ENCODE assay signal across 1 cellular context in the genomic region with DNA sequence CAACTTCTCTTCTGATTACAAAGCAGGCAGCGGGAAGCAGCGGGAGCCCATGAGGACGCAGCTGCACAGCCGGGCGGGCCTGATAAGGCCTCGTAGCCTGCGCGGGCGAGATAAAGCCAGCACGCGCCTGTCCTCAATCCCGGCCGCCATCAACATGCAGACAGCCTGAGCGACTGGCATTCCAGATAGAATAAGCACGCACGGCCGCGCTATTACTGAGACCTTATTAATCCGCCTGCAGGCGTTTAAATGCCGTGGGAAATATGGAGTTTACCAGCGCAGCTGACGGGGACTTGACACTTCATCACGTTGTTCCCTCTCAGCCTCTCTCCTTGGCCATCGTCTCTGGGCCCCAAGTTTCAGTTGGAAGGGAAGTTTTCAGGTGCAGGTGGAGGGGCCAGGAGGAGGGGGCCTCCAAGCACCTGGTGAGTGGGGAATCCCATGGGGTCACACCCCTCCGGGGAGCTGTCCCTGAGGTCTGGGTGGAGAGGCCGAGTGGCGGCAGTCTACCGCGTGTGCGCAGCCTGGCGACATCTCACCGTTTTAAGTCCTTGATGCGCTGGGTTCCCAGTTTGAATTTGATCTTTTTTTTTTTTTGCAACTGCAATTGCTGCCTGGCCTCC.
TF ChIP-seq lines count a peak whose summit lies in the region.

No MANE protein-coding gene starts in this region.

TF ChIP-seq in K562, 482 proteins besides CTCF, POLR2A, EP300 and RAD21 (continued from another document and continues in another):
- TF ChIP-seq ZNF318 (IDR thresholded peaks at IDR 0.05; ENCODE audit: borderline replicate concordance in 1 of 2, low read depth in 1 of 2): peak in 1 of 2 experiments; percentile 89; a peak in 2 of 4 replicates
- TF ChIP-seq MTA3 (IDR thresholded peaks at IDR 0.05; ENCODE audit: borderline replicate concordance): peak; percentile 62; the same call in 1 of the 2 replicates
- TF ChIP-seq ZBTB8A (IDR thresholded peaks at IDR 0.05; ENCODE audit: partially characterized antibody): no peak
- TF ChIP-seq TSHZ1 (CRISPR knock-in tag; IDR thresholded peaks at IDR 0.05): peak; percentile 46; the same call in 1 of the 2 replicates
- peak; percentile 96 for TF ChIP-seq MYNN (IDR thresholded peaks at IDR 0.05)
- no peak for TF ChIP-seq MYNN (CRISPR knock-in tag; IDR thresholded peaks at IDR 0.05)
- TF ChIP-seq NFIC (IDR thresholded peaks at IDR 0.05): peak; percentile 99
- TF ChIP-seq ELF1 (tag; IDR thresholded peaks at IDR 0.05): peak; percentile 63
- TF ChIP-seq, protein P1, sequence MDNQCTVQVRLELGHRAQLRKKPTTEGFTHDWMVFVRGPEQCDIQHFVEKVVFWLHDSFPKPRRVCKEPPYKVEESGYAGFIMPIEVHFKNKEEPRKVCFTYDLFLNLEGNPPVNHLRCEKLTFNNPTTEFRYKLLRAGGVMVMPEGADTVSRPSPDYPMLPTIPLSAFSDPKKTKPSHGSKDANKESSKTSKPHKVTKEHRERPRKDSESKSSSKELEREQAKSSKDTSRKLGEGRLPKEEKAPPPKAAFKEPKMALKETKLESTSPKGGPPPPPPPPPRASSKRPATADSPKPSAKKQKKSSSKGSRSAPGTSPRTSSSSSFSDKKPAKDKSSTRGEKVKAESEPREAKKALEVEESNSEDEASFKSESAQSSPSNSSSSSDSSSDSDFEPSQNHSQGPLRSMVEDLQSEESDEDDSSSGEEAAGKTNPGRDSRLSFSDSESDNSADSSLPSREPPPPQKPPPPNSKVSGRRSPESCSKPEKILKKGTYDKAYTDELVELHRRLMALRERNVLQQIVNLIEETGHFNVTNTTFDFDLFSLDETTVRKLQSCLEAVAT (IDR thresholded peaks at IDR 0.05): 0 out of 4 replicates have a peak, but pooled peaks of 1 of the 2 experiments have one; percentile 17
- TF ChIP-seq TFAP4 (CRISPR knock-in tag; IDR thresholded peaks at IDR 0.05; ENCODE audit: borderline replicate concordance): peak; percentile 97
- no peak for TF ChIP-seq POU5F1 (IDR thresholded peaks at IDR 0.05; ENCODE audit: borderline replicate concordance, low read depth, low read length, partially characterized antibody)
- no peak for TF ChIP-seq HMG20B (CRISPR knock-in tag; IDR thresholded peaks at IDR 0.05)
- TF ChIP-seq, protein P2, sequence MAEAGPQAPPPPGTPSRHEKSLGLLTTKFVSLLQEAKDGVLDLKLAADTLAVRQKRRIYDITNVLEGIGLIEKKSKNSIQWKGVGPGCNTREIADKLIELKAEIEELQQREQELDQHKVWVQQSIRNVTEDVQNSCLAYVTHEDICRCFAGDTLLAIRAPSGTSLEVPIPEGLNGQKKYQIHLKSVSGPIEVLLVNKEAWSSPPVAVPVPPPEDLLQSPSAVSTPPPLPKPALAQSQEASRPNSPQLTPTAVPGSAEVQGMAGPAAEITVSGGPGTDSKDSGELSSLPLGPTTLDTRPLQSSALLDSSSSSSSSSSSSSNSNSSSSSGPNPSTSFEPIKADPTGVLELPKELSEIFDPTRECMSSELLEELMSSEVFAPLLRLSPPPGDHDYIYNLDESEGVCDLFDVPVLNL (CRISPR knock-in tag; IDR thresholded peaks at IDR 0.05; ENCODE audit: low read depth): no peak
- no peak for TF ChIP-seq RBM34 (IDR thresholded peaks at IDR 0.05; ENCODE audit: borderline replicate concordance, insufficient read depth, low read length)
- no peak for TF ChIP-seq NR2F6 (CRISPR knock-in tag; IDR thresholded peaks at IDR 0.05)
- TF ChIP-seq, protein P3, sequence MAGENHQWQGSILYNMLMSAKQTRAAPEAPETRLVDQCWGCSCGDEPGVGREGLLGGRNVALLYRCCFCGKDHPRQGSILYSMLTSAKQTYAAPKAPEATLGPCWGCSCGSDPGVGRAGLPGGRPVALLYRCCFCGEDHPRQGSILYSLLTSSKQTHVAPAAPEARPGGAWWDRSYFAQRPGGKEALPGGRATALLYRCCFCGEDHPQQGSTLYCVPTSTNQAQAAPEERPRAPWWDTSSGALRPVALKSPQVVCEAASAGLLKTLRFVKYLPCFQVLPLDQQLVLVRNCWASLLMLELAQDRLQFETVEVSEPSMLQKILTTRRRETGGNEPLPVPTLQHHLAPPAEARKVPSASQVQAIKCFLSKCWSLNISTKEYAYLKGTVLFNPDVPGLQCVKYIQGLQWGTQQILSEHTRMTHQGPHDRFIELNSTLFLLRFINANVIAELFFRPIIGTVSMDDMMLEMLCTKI (IDR thresholded peaks at IDR 0.05; ENCODE audit: partially characterized antibody): no peak
- TF ChIP-seq CBFA2T3 (IDR thresholded peaks at IDR 0.05): peak; percentile 100
- no peak for TF ChIP-seq FUS (optimal IDR thresholded peaks at IDR 0.05; ENCODE audit: low read depth, low read length)
- peak; percentile 81 for TF ChIP-seq NR2C1 (IDR thresholded peaks at IDR 0.05)
- TF ChIP-seq NR2C1 (tag; IDR thresholded peaks at IDR 0.05): peak; percentile 89
- peak; percentile 95 for TF ChIP-seq ZNF311 (CRISPR knock-in tag; IDR thresholded peaks at IDR 0.05)
- TF ChIP-seq, protein P4, sequence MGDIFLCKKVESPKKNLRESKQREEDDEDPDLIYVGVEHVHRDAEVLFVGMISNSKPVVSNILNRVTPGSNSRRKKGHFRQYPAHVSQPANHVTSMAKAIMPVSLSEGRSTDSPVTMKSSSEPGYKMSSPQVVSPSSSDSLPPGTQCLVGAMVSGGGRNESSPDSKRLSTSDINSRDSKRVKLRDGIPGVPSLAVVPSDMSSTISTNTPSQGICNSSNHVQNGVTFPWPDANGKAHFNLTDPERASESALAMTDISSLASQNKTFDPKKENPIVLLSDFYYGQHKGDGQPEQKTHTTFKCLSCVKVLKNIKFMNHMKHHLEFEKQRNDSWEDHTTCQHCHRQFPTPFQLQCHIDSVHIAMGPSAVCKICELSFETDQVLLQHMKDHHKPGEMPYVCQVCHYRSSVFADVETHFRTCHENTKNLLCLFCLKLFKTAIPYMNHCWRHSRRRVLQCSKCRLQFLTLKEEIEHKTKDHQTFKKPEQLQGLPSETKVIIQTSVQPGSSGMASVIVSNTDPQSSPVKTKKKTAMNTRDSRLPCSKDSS (IDR thresholded peaks at IDR 0.05; ENCODE audit: low read depth, partially characterized antibody): no peak
- TF ChIP-seq, protein P5, sequence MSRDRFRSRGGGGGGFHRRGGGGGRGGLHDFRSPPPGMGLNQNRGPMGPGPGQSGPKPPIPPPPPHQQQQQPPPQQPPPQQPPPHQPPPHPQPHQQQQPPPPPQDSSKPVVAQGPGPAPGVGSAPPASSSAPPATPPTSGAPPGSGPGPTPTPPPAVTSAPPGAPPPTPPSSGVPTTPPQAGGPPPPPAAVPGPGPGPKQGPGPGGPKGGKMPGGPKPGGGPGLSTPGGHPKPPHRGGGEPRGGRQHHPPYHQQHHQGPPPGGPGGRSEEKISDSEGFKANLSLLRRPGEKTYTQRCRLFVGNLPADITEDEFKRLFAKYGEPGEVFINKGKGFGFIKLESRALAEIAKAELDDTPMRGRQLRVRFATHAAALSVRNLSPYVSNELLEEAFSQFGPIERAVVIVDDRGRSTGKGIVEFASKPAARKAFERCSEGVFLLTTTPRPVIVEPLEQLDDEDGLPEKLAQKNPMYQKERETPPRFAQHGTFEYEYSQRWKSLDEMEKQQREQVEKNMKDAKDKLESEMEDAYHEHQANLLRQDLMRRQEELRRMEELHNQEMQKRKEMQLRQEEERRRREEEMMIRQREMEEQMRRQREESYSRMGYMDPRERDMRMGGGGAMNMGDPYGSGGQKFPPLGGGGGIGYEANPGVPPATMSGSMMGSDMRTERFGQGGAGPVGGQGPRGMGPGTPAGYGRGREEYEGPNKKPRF (IDR thresholded peaks at IDR 0.05; ENCODE audit: low read depth, low read length): no peak
- no peak for TF ChIP-seq SMARCA5 (IDR thresholded peaks at IDR 0.05)
- no peak for TF ChIP-seq RBM14 (IDR thresholded peaks at IDR 0.05; ENCODE audit: borderline replicate concordance, insufficient read depth, low read depth, low read length)
- 0 out of 2 replicates have a peak, but pooled peaks have one; percentile 73 for TF ChIP-seq ZNF133 (CRISPR knock-in tag; IDR thresholded peaks at IDR 0.05)
- no peak for TF ChIP-seq ZNF12 (CRISPR knock-in tag; IDR thresholded peaks at IDR 0.05)
- peak; percentile 67; the same call in 1 of the 2 replicates for TF ChIP-seq HMG20A (CRISPR knock-in tag; conservative IDR thresholded peaks at IDR 0.05)
- 0 out of 4 replicates have a peak, but pooled peaks of 1 of the 2 experiments have one; percentile 33 for TF ChIP-seq MCM7 (IDR thresholded peaks at IDR 0.05)
- no peak for TF ChIP-seq ZBTB1 (CRISPR knock-in tag; IDR thresholded peaks at IDR 0.05; ENCODE audit: borderline replicate concordance, low read depth)
- no peak for TF ChIP-seq PPARD (CRISPR knock-in tag; IDR thresholded peaks at IDR 0.05)
- TF ChIP-seq ZC3H8 (IDR thresholded peaks at IDR 0.05): no peak
- TF ChIP-seq PHB2 (IDR thresholded peaks at IDR 0.05; ENCODE audit: low read depth): peak; percentile 99
